Comparison of ENCODE assay signal across 24 cellular contexts in the genomic region with DNA sequence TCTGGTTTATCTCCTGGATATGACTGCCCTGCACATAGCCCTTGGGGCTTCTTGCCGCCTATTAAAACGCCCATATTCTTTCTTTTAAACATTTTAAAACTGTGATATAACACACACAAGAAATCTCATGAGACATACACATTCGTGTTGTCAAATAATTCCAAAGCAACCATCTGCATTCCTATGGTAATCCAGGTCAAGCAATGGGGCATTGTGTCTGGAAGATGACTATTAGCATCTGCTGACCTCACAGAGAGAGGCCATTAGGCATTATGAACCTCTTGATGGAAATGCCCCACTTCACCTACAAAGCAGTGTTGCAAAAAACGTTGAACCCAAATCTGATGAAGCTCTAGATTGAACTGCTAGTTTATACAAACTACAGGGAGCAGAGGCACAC.
A peak's percentile ranks its signal among the peaks of the same experiment; 100 is the strongest.
DNase-seq lines count a peak whose midpoint lies in the region; ATAC-seq and TF ChIP-seq lines count a peak whose summit lies in the region.
"Had no signal": no experiment of that assay in that cellular context is flagged by ENCODE, and none has a peak within 500 bp of the region (broad histone marks: within the 10 kb centered on the region; RNA-seq: fewer than 3 reads in every experiment).

No MANE protein-coding gene starts in this region.

- ATAC-seq in natural killer cell, result no peak
- ATAC-seq in activated T-cell treated with anti-CD3 and anti-CD28 coated beads, Interleukin-2, amount 50 U/mL, for 4 hours, result no peak
- ATAC-seq: HepG2, PC-3 had no signal

- H3K27ac Mint-ChIP-seq in HFFc6 (no peak overlapping the region), natural killer cell (no peak overlapping the region)
- H3K27ac Mint-ChIP-seq: B cell; CD4-positive, CD25-positive, alpha-beta regulatory T cell; H9 had no signal

- H3K9me3 ChIP-seq in HAP-1, result no peaks in the 10 kb centered on the region

- no peak overlapping the region for H3K27ac ChIP-seq in brain microvascular endothelial cell
- H3K27ac ChIP-seq: RWPE1 had no signal

- H3K4me3 Mint-ChIP-seq in HFFc6 (no peak overlapping the region; the same call in 1 of the 2 replicates), natural killer cell (no peak overlapping the region)
- no peak overlapping the region for H3K4me3 Mint-ChIP-seq in activated T-cell treated with anti-CD3 and anti-CD28 coated beads, Interleukin-2, amount 50 U/mL, for 4 hours
- H3K4me3 Mint-ChIP-seq: B cell; CD4-positive, CD25-positive, alpha-beta regulatory T cell; H9 had no signal

- in situ Hi-C loops in brain microvascular endothelial cell (cut with HindIII; ENCODE audit: low pct_ligation_motif_present, low sequenced_read_pairs) (no loop called here), HAP-1 (cut with MboI; ENCODE audit: low sequenced_read_pairs) (loop anchor here (25.0 kb wide), 1 partner anchor 810 kb away; no protein-coding TSS in a partner anchor)

- peak; percentile 2 for DNase-seq in HFFc6
- peak; percentile 4 for DNase-seq in brain microvascular endothelial cell
- peak; percentile 1 to 11 for DNase-seq in foreskin fibroblast
- no peak for DNase-seq in natural killer cell
- DNase-seq in midbrain (lab: John Stamatoyannopoulos, UW), result no peak
- no peak for DNase-seq in activated T-cell treated with anti-CD3 and anti-CD28 coated beads, Interleukin-2, amount 50 U/mL, for 4 hours
- no peak for DNase-seq in HAP-1 (ENCODE audit: low spot score in 2 of 2)
- DNase-seq: ACHN; CD4-positive, CD25-positive, alpha-beta regulatory T cell; COR-L47; DMS 273 treated with DMSO at 0.1 percent for 48 hours; DND-41; GF-D8; H9; KBM-7; MV-4-11; NCI-H1417 treated with DMSO at 0.1 percent for 48 hours; NCI-H187 treated with DMSO at 0.1 percent for 48 hours; NCI-H345; NCI-H526; PC-3 had no signal

- no peaks in the 10 kb centered on the region for H3K27me3 ChIP-seq in brain microvascular endothelial cell (replicated peaks)
- no peaks in the 10 kb centered on the region for H3K27me3 ChIP-seq in HAP-1 (ENCODE audit: low read depth)

- intact Hi-C loops in natural killer cell (cut with micrococcal nuclease), result no loop called here

- H3K36me3 Mint-ChIP-seq in HFFc6 (ENCODE audit: low read depth) (no peaks in the 10 kb centered on the region), natural killer cell (no peaks in the 10 kb centered on the region)
- no peaks in the 10 kb centered on the region for H3K36me3 Mint-ChIP-seq in activated T-cell treated with anti-CD3 and anti-CD28 coated beads, Interleukin-2, amount 50 U/mL, for 4 hours (ENCODE audit: insufficient read depth)
- H3K36me3 Mint-ChIP-seq: CD4-positive, CD25-positive, alpha-beta regulatory T cell had no signal

- peaks cover 11% of the 10 kb centered on the region; the same call in 1 of the 2 replicates for H3K27me3 Mint-ChIP-seq in HFFc6 (ENCODE audit: insufficient read depth)
- peaks cover 9 to 19% of the 10 kb centered on the region in 2 donors for H3K27me3 Mint-ChIP-seq in natural killer cell (ENCODE audit: low read depth in 2 of 2)
- H3K27me3 Mint-ChIP-seq in activated T-cell treated with anti-CD3 and anti-CD28 coated beads, Interleukin-2, amount 50 U/mL, for 4 hours (ENCODE audit: low read depth), result no peaks in the 10 kb centered on the region

- H3K4me3 ChIP-seq in brain microvascular endothelial cell (ENCODE audit: low read depth, low read length), result no peak overlapping the region
- no peak overlapping the region for H3K4me3 ChIP-seq in foreskin fibroblast (ENCODE audit: low read depth in 1 of 2, low read length in 2 of 2)
- H3K4me3 ChIP-seq in HAP-1, result no peak overlapping the region

- H3K9me3 Mint-ChIP-seq in HFFc6 (no peaks in the 10 kb centered on the region), natural killer cell (no peaks in the 10 kb centered on the region)
- H3K9me3 Mint-ChIP-seq in activated T-cell treated with anti-CD3 and anti-CD28 coated beads, Interleukin-2, amount 50 U/mL, for 4 hours, result no peaks in the 10 kb centered on the region
- H3K9me3 Mint-ChIP-seq: H9 had no signal

- TF ChIP-seq CTCF in HFFc6 (IDR thresholded peaks at IDR 0.05) (no peak), brain microvascular endothelial cell (IDR thresholded peaks at IDR 0.05; ENCODE audit: low read depth, low read length, missing control alignments) (no peak), foreskin fibroblast (IDR thresholded peaks at IDR 0.05; ENCODE audit: low read depth, low read length) (no peak), natural killer cell (IDR thresholded peaks at IDR 0.05) (no peak)

- H3K36me3 ChIP-seq in brain microvascular endothelial cell (replicated peaks), result no peaks in the 10 kb centered on the region
- no peaks in the 10 kb centered on the region for H3K36me3 ChIP-seq in HAP-1 (replicated peaks)

- no peaks in the 10 kb centered on the region for H3K4me1 ChIP-seq in HAP-1

- H3K4me1 Mint-ChIP-seq in HFFc6 (ENCODE audit: low read depth) (peaks cover 23% of the 10 kb centered on the region), natural killer cell (no peaks in the 10 kb centered on the region)
- H3K4me1 Mint-ChIP-seq in activated T-cell treated with anti-CD3 and anti-CD28 coated beads, Interleukin-2, amount 50 U/mL, for 4 hours (ENCODE audit: low read depth), result no peaks in the 10 kb centered on the region
- H3K4me1 Mint-ChIP-seq: B cell had no signal

Comparison
In these comparisons a context has a peak if more than half of its experiments do, and no peak if none do; other contexts are left out.
1. DNase-seq: peak in HFFc6 (single experiment), brain microvascular endothelial cell (single experiment) and foreskin fibroblast (2 of 2); none in natural killer cell (single experiment), midbrain (single experiment), activated T-cell treated with anti-CD3 and anti-CD28 coated beads, Interleukin-2, amount 50 U/mL, for 4 hours (single experiment) and HAP-1 (0 of 2).